ENCODE assay signal across 25 cellular contexts in genomic region chr22:47200273-47201051, GRCh38.
A peak's percentile ranks its signal among the peaks of the same experiment; 100 is the strongest.
DNase-seq lines count a peak whose midpoint lies in the region; ATAC-seq lines count a peak whose summit lies in the region.
"Had no signal": no experiment of that assay in that cellular context is flagged by ENCODE, and none has a peak within 500 bp of the region (broad histone marks: within the 10 kb centered on the region; RNA-seq: fewer than 3 reads in every experiment).

No MANE protein-coding gene starts in this region.

- H3K36me3 Mint-ChIP-seq in activated CD4-positive, alpha-beta T cell treated with anti-CD3 and anti-CD28 coated beads for 36 hours (ENCODE audit: low read depth) = no peaks in the 10 kb centered on the region
- no peaks in the 10 kb centered on the region for H3K36me3 Mint-ChIP-seq in activated T-helper 2 cell treated with anti-CD3 and anti-CD28 coated beads, Interferon-gamma antibody, Interleukin-2, Interleukin-4, amounts not matched to agents 10 μg/mL and 5 μg/mL and 100 μg/mL, durations not matched to agents 14 hours and 24 hours and 36 hours (ENCODE audit: low read depth)

- H3K4me1 ChIP-seq in right cardiac atrium (ENCODE audit: control insufficient read depth, insufficient read depth, low read length) (no peaks in the 10 kb centered on the region), skeletal muscle satellite cell (ENCODE audit: control insufficient read depth, insufficient read depth, low read length) (no peaks in the 10 kb centered on the region)

- peak overlapping the region; percentile 23 for H3K4me2 ChIP-seq in skeletal muscle satellite cell (ENCODE audit: low read length)

- H3K4me3 ChIP-seq in right cardiac atrium (ENCODE audit: low read length) = no peak overlapping the region
- H3K4me3 ChIP-seq in skeletal muscle satellite cell (ENCODE audit: low read length) = no peak overlapping the region
- H3K4me3 ChIP-seq: tibial nerve had no signal

- DNase-seq in activated CD4-positive, alpha-beta T cell treated with anti-CD3 and anti-CD28 coated beads for 1 hour = peak; percentile 5
- DNase-seq in activated CD4-positive, alpha-beta T cell treated with anti-CD3 and anti-CD28 coated beads for 36 hours = no peak
- DNase-seq in activated T-helper 2 cell treated with anti-CD3 and anti-CD28 coated beads, Interferon-gamma antibody, Interleukin-2, Interleukin-4, amounts not matched to agents 10 μg/mL and 5 μg/mL and 100 μg/mL, durations not matched to agents 14 hours and 24 hours and 36 hours (ENCODE audit: low spot score) = peak; percentile 5
- DNase-seq in right cardiac atrium (peak in 2 of 3 donors; percentile 52 to 61), HK-2 (ENCODE audit: unreplicated experiment) (no peak), inferior parietal cortex (ENCODE audit: extremely low spot score) (no peak)
- DNase-seq: 8988T; activated CD4-positive, CD25-positive, alpha-beta regulatory T cell treated with anti-CD3 and anti-CD28 coated beads, Interleukin-2, amount 50 U/mL, for 72 hours; activated naive CD8-positive, alpha-beta T cell treated with anti-CD3 and anti-CD28 coated beads, Interleukin-2, amount 50 U/mL, for 24 hours; activated T-cell treated with anti-CD3 and anti-CD28 coated beads for 4 hours; C1 segment of cervical spinal cord; DMS 273 treated with DMSO at 0.1 percent for 48 hours; effector CD8-positive, alpha-beta T cell; hypothalamus; KG1; kidney glomerular epithelial cell; midbrain; NCI-H1048; NCI-H2081; nucleus accumbens; SIG-M5 had no signal

- no peaks in the 10 kb centered on the region for H3K36me3 ChIP-seq in skeletal muscle satellite cell (ENCODE audit: insufficient read depth, low read length)
- H3K36me3 ChIP-seq: tibial nerve had no signal

- H3K9me3 Mint-ChIP-seq in activated CD4-positive, alpha-beta T cell treated with anti-CD3 and anti-CD28 coated beads for 36 hours (ENCODE audit: low read depth) = no peaks in the 10 kb centered on the region
- no peaks in the 10 kb centered on the region for H3K9me3 Mint-ChIP-seq in activated T-helper 2 cell treated with anti-CD3 and anti-CD28 coated beads, Interferon-gamma antibody, Interleukin-2, Interleukin-4, amounts not matched to agents 10 μg/mL and 5 μg/mL and 100 μg/mL, durations not matched to agents 14 hours and 24 hours and 36 hours
- H3K9me3 Mint-ChIP-seq: activated naive CD8-positive, alpha-beta T cell treated with anti-CD3 and anti-CD28 coated beads, Interleukin-2, amount 50 U/mL, for 24 hours; stimulated activated effector memory CD8-positive, alpha-beta T cell treated with anti-CD3 and anti-CD28 coated beads, Interleukin-12 subunit alpha, Interleukin-12 subunit beta, amount 100 ng/mL, for 72 hours had no signal

- H3K9me3 ChIP-seq in right cardiac atrium (ENCODE audit: control insufficient read depth, low read length) = no peaks in the 10 kb centered on the region
- no peaks in the 10 kb centered on the region for H3K9me3 ChIP-seq in skeletal muscle satellite cell (replicated peaks; ENCODE audit: low read length)
- H3K9me3 ChIP-seq: tibial nerve had no signal

- POLR2A ChIA-PET in activated CD4-positive, alpha-beta T cell treated with anti-CD3 and anti-CD28 coated beads for 36 hours (lab: Charles Lee) = no interaction called here

- CTCF ChIA-PET in activated CD4-positive, alpha-beta T cell treated with anti-CD3 and anti-CD28 coated beads for 36 hours (lab: Charles Lee) = interaction anchor here (0.9 kb wide), 1 partner anchor 14 kb away, joined by 3 read pairs; no protein-coding TSS in a partner anchor

- H3K4me1 Mint-ChIP-seq in activated CD4-positive, alpha-beta T cell treated with anti-CD3 and anti-CD28 coated beads for 36 hours = no peaks in the 10 kb centered on the region
- no peaks in the 10 kb centered on the region for H3K4me1 Mint-ChIP-seq in activated T-helper 2 cell treated with anti-CD3 and anti-CD28 coated beads, Interferon-gamma antibody, Interleukin-2, Interleukin-4, amounts not matched to agents 10 μg/mL and 5 μg/mL and 100 μg/mL, durations not matched to agents 14 hours and 24 hours and 36 hours (ENCODE audit: low read depth)
- H3K4me1 Mint-ChIP-seq: activated naive CD8-positive, alpha-beta T cell treated with anti-CD3 and anti-CD28 coated beads, Interleukin-2, amount 50 U/mL, for 24 hours; stimulated activated effector memory CD8-positive, alpha-beta T cell treated with anti-CD3 and anti-CD28 coated beads, Interleukin-12 subunit alpha, Interleukin-12 subunit beta, amount 100 ng/mL, for 72 hours had no signal

- no peak overlapping the region for H3K27ac ChIP-seq in right cardiac atrium (ENCODE audit: low read length)
- H3K27ac ChIP-seq: tibial nerve had no signal

- H3K27me3 Mint-ChIP-seq in activated CD4-positive, alpha-beta T cell treated with anti-CD3 and anti-CD28 coated beads for 36 hours = no peaks in the 10 kb centered on the region
- H3K27me3 Mint-ChIP-seq in activated T-helper 2 cell treated with anti-CD3 and anti-CD28 coated beads, Interferon-gamma antibody, Interleukin-2, Interleukin-4, amounts not matched to agents 10 μg/mL and 5 μg/mL and 100 μg/mL, durations not matched to agents 14 hours and 24 hours and 36 hours (ENCODE audit: low read depth) = no peaks in the 10 kb centered on the region
- H3K27me3 Mint-ChIP-seq: activated naive CD8-positive, alpha-beta T cell treated with anti-CD3 and anti-CD28 coated beads, Interleukin-2, amount 50 U/mL, for 24 hours had no signal

- no peak overlapping the region for H3K9ac ChIP-seq in skeletal muscle satellite cell (ENCODE audit: low read depth, low read length)

- no peak for ATAC-seq in activated CD4-positive, alpha-beta T cell treated with anti-CD3 and anti-CD28 coated beads for 36 hours
- ATAC-seq in right cardiac atrium (no peak), GM21576 (IDR thresholded peaks at IDR 0.05; ENCODE audit: unreplicated experiment) (no peak)
- ATAC-seq: activated naive CD8-positive, alpha-beta T cell treated with anti-CD3 and anti-CD28 coated beads, Interleukin-2, amount 50 U/mL, for 24 hours; stimulated activated effector memory CD8-positive, alpha-beta T cell treated with anti-CD3 and anti-CD28 coated beads, Interleukin-12 subunit alpha, Interleukin-12 subunit beta, amount 100 ng/mL, for 72 hours had no signal

- 49% methylated on average over 25 of the region's 25 CpGs for WGBS in right cardiac atrium

- no peak overlapping the region for H3K4me3 Mint-ChIP-seq in activated CD4-positive, alpha-beta T cell treated with anti-CD3 and anti-CD28 coated beads for 36 hours
- H3K4me3 Mint-ChIP-seq in activated T-helper 2 cell treated with anti-CD3 and anti-CD28 coated beads, Interferon-gamma antibody, Interleukin-2, Interleukin-4, amounts not matched to agents 10 μg/mL and 5 μg/mL and 100 μg/mL, durations not matched to agents 14 hours and 24 hours and 36 hours (ENCODE audit: low read depth) = no peak overlapping the region
- H3K4me3 Mint-ChIP-seq: activated naive CD8-positive, alpha-beta T cell treated with anti-CD3 and anti-CD28 coated beads, Interleukin-2, amount 50 U/mL, for 24 hours; stimulated activated effector memory CD8-positive, alpha-beta T cell treated with anti-CD3 and anti-CD28 coated beads, Interleukin-12 subunit alpha, Interleukin-12 subunit beta, amount 100 ng/mL, for 72 hours had no signal

- intact Hi-C loops in activated CD4-positive, alpha-beta T cell treated with anti-CD3 and anti-CD28 coated beads for 36 hours (cut with DNase I, micrococcal nuclease) = no loop called here
- intact Hi-C loops in activated T-helper 2 cell treated with anti-CD3 and anti-CD28 coated beads, Interferon-gamma antibody, Interleukin-2, Interleukin-4, amounts not matched to agents 10 μg/mL and 5 μg/mL and 100 μg/mL, durations not matched to agents 14 hours and 24 hours and 36 hours (cut with micrococcal nuclease) = no loop called here
- intact Hi-C loops in right cardiac atrium (cut with DNase I) = no loop called here

- no peak overlapping the region for H3K27ac Mint-ChIP-seq in activated CD4-positive, alpha-beta T cell treated with anti-CD3 and anti-CD28 coated beads for 36 hours
- H3K27ac Mint-ChIP-seq in activated T-helper 2 cell treated with anti-CD3 and anti-CD28 coated beads, Interferon-gamma antibody, Interleukin-2, Interleukin-4, amounts not matched to agents 10 μg/mL and 5 μg/mL and 100 μg/mL, durations not matched to agents 14 hours and 24 hours and 36 hours = no peak overlapping the region
- H3K27ac Mint-ChIP-seq: activated naive CD8-positive, alpha-beta T cell treated with anti-CD3 and anti-CD28 coated beads, Interleukin-2, amount 50 U/mL, for 24 hours; stimulated activated effector memory CD8-positive, alpha-beta T cell treated with anti-CD3 and anti-CD28 coated beads, Interleukin-12 subunit alpha, Interleukin-12 subunit beta, amount 100 ng/mL, for 72 hours had no signal

- H3K27me3 ChIP-seq in right cardiac atrium (ENCODE audit: control insufficient read depth, insufficient read depth) (no peaks in the 10 kb centered on the region), skeletal muscle satellite cell (ENCODE audit: control insufficient read depth, insufficient read depth, low read length) (peaks cover 24% of the 10 kb centered on the region)
- H3K27me3 ChIP-seq: tibial nerve had no signal

Comparison
In these comparisons a context has a peak if more than half of its experiments do, and no peak if none do; other contexts are left out.
1. DNase-seq: peak in activated CD4-positive, alpha-beta T cell treated with anti-CD3 and anti-CD28 coated beads for 1 hour (single experiment), activated T-helper 2 cell treated with anti-CD3 and anti-CD28 coated beads, Interferon-gamma antibody, Interleukin-2, Interleukin-4, amounts not matched to agents 10 μg/mL and 5 μg/mL and 100 μg/mL, durations not matched to agents 14 hours and 24 hours and 36 hours (single experiment) and right cardiac atrium (2 of 3); none in activated CD4-positive, alpha-beta T cell treated with anti-CD3 and anti-CD28 coated beads for 36 hours (single experiment), HK-2 (single experiment) and inferior parietal cortex (single experiment).